Comparison of ENCODE assay signal across 39 cellular contexts in genomic region chr3:7576506-7576905, GRCh38.
"Had no signal": no experiment of that assay in that cellular context is flagged by ENCODE, and none has a peak within 500 bp of the region (broad histone marks: within the 10 kb centered on the region; RNA-seq: fewer than 3 reads in every experiment).

No MANE protein-coding gene starts in this region.

- FAIRE-seq: astrocyte, bronchial epithelial cell had no signal

- H3K27me3 ChIP-seq: adrenal gland, ascending aorta, body of pancreas, brain microvascular endothelial cell, breast epithelium, cardiac muscle cell had no signal

- H3K4me1 Mint-ChIP-seq: activated naive CD4-positive, alpha-beta T cell treated with anti-CD3 and anti-CD28 coated beads, Interleukin-2, amount 10 ng/mL, durations not matched to agents 7 days and 5 days; activated naive CD4-positive, alpha-beta T cell treated with anti-CD3 and anti-CD28 coated beads, Interleukin-2, amount 50 U/mL, for 24 hours; activated naive CD8-positive, alpha-beta T cell treated with anti-CD3 and anti-CD28 coated beads for 36 hours; activated naive CD8-positive, alpha-beta T cell treated with anti-CD3 and anti-CD28 coated beads, Interleukin-2, amount 10 ng/mL, durations not matched to agents 7 days and 5 days; activated naive CD8-positive, alpha-beta T cell treated with anti-CD3 and anti-CD28 coated beads, Interleukin-2, amount 50 U/mL, for 24 hours; activated T-helper 17 cell treated with anti-CD3 and anti-CD28 coated beads, Interleukin-2, amount 50 U/mL, for 72 hours; central memory CD8-positive, alpha-beta T cell had no signal

- H3K36me3 ChIP-seq: adrenal gland, ascending aorta, brain microvascular endothelial cell, breast epithelium, cardiac muscle cell had no signal

- H3K27ac Mint-ChIP-seq: activated naive CD4-positive, alpha-beta T cell treated with anti-CD3 and anti-CD28 coated beads for 36 hours; activated naive CD4-positive, alpha-beta T cell treated with anti-CD3 and anti-CD28 coated beads, Interleukin-2, amount 10 ng/mL, durations not matched to agents 7 days and 5 days; activated naive CD4-positive, alpha-beta T cell treated with anti-CD3 and anti-CD28 coated beads, Interleukin-2, amount 50 U/mL, for 24 hours; activated naive CD4-positive, alpha-beta T cell treated with anti-CD3 and anti-CD28 coated beads, Interleukin-2, amount 50 U/mL, for 72 hours; activated naive CD8-positive, alpha-beta T cell; activated naive CD8-positive, alpha-beta T cell treated with anti-CD3 and anti-CD28 coated beads for 36 hours; activated naive CD8-positive, alpha-beta T cell treated with anti-CD3 and anti-CD28 coated beads, Interleukin-2, amount 10 ng/mL, durations not matched to agents 7 days and 5 days; activated naive CD8-positive, alpha-beta T cell treated with anti-CD3 and anti-CD28 coated beads, Interleukin-2, amount 50 U/mL, for 24 hours; activated T-cell treated with anti-CD3 and anti-CD28 coated beads, Interleukin-2, amount 50 U/mL, for 24 hours; activated T-cell treated with anti-CD3 and anti-CD28 coated beads, Interleukin-2, amount 50 U/mL, for 72 hours; activated T-helper 1 cell treated with anti-CD3 and anti-CD28 coated beads, Interleukin-12 subunit alpha, Interleukin-12 subunit beta, Interleukin-2, Interleukin-4 antibody, amounts not matched to agents 30 ng/mL and 10 ng/mL and 1 ng/mL, durations not matched to agents 14 hours and 24 hours and 36 hours; activated T-helper 17 cell treated with anti-CD3 and anti-CD28 coated beads, Interleukin-2, amount 50 U/mL, for 72 hours; activated T-helper 2 cell treated with anti-CD3 and anti-CD28 coated beads, Interferon-gamma antibody, Interleukin-2, Interleukin-4, amounts not matched to agents 10 μg/mL and 5 μg/mL and 100 μg/mL, durations not matched to agents 14 hours and 24 hours and 36 hours; brain had no signal

- ATAC-seq: activated naive CD4-positive, alpha-beta T cell treated with anti-CD3 and anti-CD28 coated beads, Interleukin-2, amount 50 U/mL, for 72 hours; activated naive CD8-positive, alpha-beta T cell treated with anti-CD3 and anti-CD28 coated beads, Interleukin-2, amount 50 U/mL, for 24 hours; activated T-cell treated with anti-CD3 and anti-CD28 coated beads, Interleukin-2, amount 50 U/mL, for 4 hours; activated T-cell treated with anti-CD3 and anti-CD28 coated beads, Interleukin-2, amount 50 U/mL, for 72 hours; activated T-helper 17 cell treated with anti-CD3 and anti-CD28 coated beads, Interleukin-2, amount 50 U/mL, for 72 hours; body of pancreas had no signal

- H3K4me3 Mint-ChIP-seq: activated naive CD4-positive, alpha-beta T cell treated with anti-CD3 and anti-CD28 coated beads for 36 hours; activated naive CD4-positive, alpha-beta T cell treated with anti-CD3 and anti-CD28 coated beads, Interleukin-2, amount 10 ng/mL, durations not matched to agents 7 days and 5 days; activated naive CD4-positive, alpha-beta T cell treated with anti-CD3 and anti-CD28 coated beads, Interleukin-2, amount 50 U/mL, for 24 hours; activated naive CD8-positive, alpha-beta T cell; activated naive CD8-positive, alpha-beta T cell treated with anti-CD3 and anti-CD28 coated beads for 36 hours; activated naive CD8-positive, alpha-beta T cell treated with anti-CD3 and anti-CD28 coated beads, Interleukin-2, amount 10 ng/mL, durations not matched to agents 7 days and 5 days; activated naive CD8-positive, alpha-beta T cell treated with anti-CD3 and anti-CD28 coated beads, Interleukin-2, amount 50 U/mL, for 24 hours; activated T-cell treated with anti-CD3 and anti-CD28 coated beads, Interleukin-2, amount 50 U/mL, for 24 hours; activated T-cell treated with anti-CD3 and anti-CD28 coated beads, Interleukin-2, amount 50 U/mL, for 4 hours; activated T-cell treated with anti-CD3 and anti-CD28 coated beads, Interleukin-2, amount 50 U/mL, for 72 hours; activated T-helper 1 cell treated with anti-CD3 and anti-CD28 coated beads, Interleukin-12 subunit alpha, Interleukin-12 subunit beta, Interleukin-2, Interleukin-4 antibody, amounts not matched to agents 30 ng/mL and 10 ng/mL and 1 ng/mL, durations not matched to agents 14 hours and 24 hours and 36 hours; activated T-helper 17 cell treated with anti-CD3 and anti-CD28 coated beads, Interleukin-2, amount 50 U/mL, for 72 hours; brain; central memory CD8-positive, alpha-beta T cell had no signal

- H3K27ac ChIP-seq: adrenal gland, ascending aorta, body of pancreas, brain microvascular endothelial cell, breast epithelium, cardiac muscle cell had no signal

- H3K27me3 Mint-ChIP-seq: activated naive CD4-positive, alpha-beta T cell treated with anti-CD3 and anti-CD28 coated beads, Interleukin-2, amount 10 ng/mL, durations not matched to agents 7 days and 5 days; activated naive CD8-positive, alpha-beta T cell treated with anti-CD3 and anti-CD28 coated beads for 36 hours; activated naive CD8-positive, alpha-beta T cell treated with anti-CD3 and anti-CD28 coated beads, Interleukin-2, amount 10 ng/mL, durations not matched to agents 7 days and 5 days; activated naive CD8-positive, alpha-beta T cell treated with anti-CD3 and anti-CD28 coated beads, Interleukin-2, amount 50 U/mL, for 24 hours; activated T-cell treated with anti-CD3 and anti-CD28 coated beads, Interleukin-2, amount 50 U/mL, for 24 hours; brain; central memory CD8-positive, alpha-beta T cell had no signal

- H3K4me3 ChIP-seq: adrenal gland, ascending aorta, body of pancreas, breast epithelium, cardiac muscle cell had no signal

- H3K36me3 Mint-ChIP-seq: activated naive CD4-positive, alpha-beta T cell treated with anti-CD3 and anti-CD28 coated beads, Interleukin-2, amount 10 ng/mL, durations not matched to agents 7 days and 5 days; activated naive CD4-positive, alpha-beta T cell treated with anti-CD3 and anti-CD28 coated beads, Interleukin-2, amount 50 U/mL, for 24 hours; activated naive CD8-positive, alpha-beta T cell; activated naive CD8-positive, alpha-beta T cell treated with anti-CD3 and anti-CD28 coated beads for 36 hours; activated naive CD8-positive, alpha-beta T cell treated with anti-CD3 and anti-CD28 coated beads, Interleukin-2, amount 10 ng/mL, durations not matched to agents 7 days and 5 days had no signal

- H3K9me3 ChIP-seq: adrenal gland, ascending aorta, body of pancreas had no signal

- DNase-seq: activated effector memory CD4-positive, alpha-beta T cell treated with anti-CD3 and anti-CD28 coated beads, Interleukin-2, amount 50 U/mL, for 16 hours; activated effector memory CD4-positive, alpha-beta T cell treated with Interleukin-2 at 50 U/mL for 16 hours; activated gamma-delta T cell; activated gamma-delta T cell treated with Interleukin-2 at 50 U/mL for 16 hours; activated naive CD4-positive, alpha-beta T cell; activated naive CD4-positive, alpha-beta T cell treated with anti-CD3 and anti-CD28 coated beads for 36 hours; activated naive CD4-positive, alpha-beta T cell treated with anti-CD3 and anti-CD28 coated beads, Interleukin-2, amount 10 ng/mL, durations not matched to agents 7 days and 5 days; activated naive CD4-positive, alpha-beta T cell treated with anti-CD3 and anti-CD28 coated beads, Interleukin-2, amount 50 U/mL, for 16 hours; activated naive CD4-positive, alpha-beta T cell treated with Interleukin-2 at 50 U/mL for 16 hours; activated naive CD8-positive, alpha-beta T cell treated with anti-CD3 and anti-CD28 coated beads for 36 hours; activated naive CD8-positive, alpha-beta T cell treated with anti-CD3 and anti-CD28 coated beads, Interleukin-2, amount 10 ng/mL, durations not matched to agents 7 days and 5 days; activated naive CD8-positive, alpha-beta T cell treated with anti-CD3 and anti-CD28 coated beads, Interleukin-2, amount 50 U/mL, for 24 hours; activated T-cell treated with anti-CD3 and anti-CD28 coated beads, Interleukin-2, amount 50 U/mL, for 24 hours; activated T-cell treated with anti-CD3 and anti-CD28 coated beads, Interleukin-2, amount 50 U/mL, for 4 hours; activated T-cell treated with anti-CD3 and anti-CD28 coated beads, Interleukin-2, amount 50 U/mL, for 48 hours; activated T-cell treated with anti-CD3 and anti-CD28 coated beads, Interleukin-2, amount 50 U/mL, for 72 hours; adrenal gland; amniotic stem cell; amygdala; anterior cingulate cortex; aorta; body of pancreas; brain microvascular endothelial cell; caudate nucleus; central memory CD4-positive, alpha-beta T cell; cerebellar nuclear complex had no signal

- H3K4me1 ChIP-seq: adrenal gland, body of pancreas had no signal
